Comparison of ENCODE assay signal across 8 cellular contexts in the genomic region with DNA sequence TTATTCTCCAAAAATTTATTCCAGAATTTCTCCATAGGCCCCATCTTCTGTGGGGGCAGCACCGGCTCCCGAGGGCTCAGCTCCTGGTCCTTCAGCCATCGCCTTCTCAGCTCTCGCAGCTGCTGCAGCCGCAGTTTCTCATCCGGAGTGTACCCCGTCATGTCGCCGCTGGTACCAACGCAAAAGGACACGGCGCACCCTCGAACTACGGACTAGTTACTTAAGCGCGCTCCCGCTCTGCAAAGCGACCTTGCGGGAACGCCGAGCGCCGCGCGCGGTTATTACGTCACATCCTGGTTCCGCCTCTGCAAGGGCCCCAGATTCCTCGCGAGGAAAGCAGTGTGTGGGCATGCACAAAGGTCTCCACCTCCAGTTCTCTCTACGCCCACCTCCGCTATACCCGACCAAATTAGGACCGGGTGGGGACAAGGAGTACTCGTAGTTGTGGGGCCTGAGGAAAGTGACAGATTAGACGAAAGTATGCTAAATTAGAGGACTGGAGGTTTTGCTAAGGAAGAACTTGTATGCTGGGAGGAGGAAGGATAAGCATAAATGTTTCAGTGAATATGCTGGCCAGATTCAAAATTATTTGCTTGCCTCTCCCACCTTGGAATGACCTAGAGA. TPM values are rescaled to one million over a fixed set of nuclear protein-coding genes. Genes with fewer than 3 reads are reported as not detected.
DNase-seq lines count a peak whose midpoint lies in the region; ATAC-seq and TF ChIP-seq lines count a peak whose summit lies in the region.

TSS of gene NDUFB6 (minus strand) at position 260 of the 624 bp plus-strand sequence. CDS start at position 161, 99 bp downstream.

- no peaks in the 10 kb centered on the region for H3K27me3 ChIP-seq in CD8-positive, alpha-beta T cell (ENCODE audit: insufficient read depth, low read length)

- CTCF ChIA-PET in CD8-positive, alpha-beta T cell (lab: Charles Lee): interaction anchor here (1.1 to 4.0 kb wide), 14 partner anchors 9 to 369 kb away, joined by 3 to 87 read pairs (median 7); partner anchors contain the start of genes ACO1 and SMIM27

- peak within 1 kb of the TSS; percentile 97 for H3K27ac Mint-ChIP-seq in CD8-positive, alpha-beta T cell

- H3K4me1 Mint-ChIP-seq in CD8-positive, alpha-beta T cell (ENCODE audit: low read depth): peaks cover 32% of the 10 kb centered on the region

- peak within 1 kb of the TSS; percentile 99 for H3K4me3 Mint-ChIP-seq in CD8-positive, alpha-beta T cell

- H3K36me3 ChIP-seq in CD8-positive, alpha-beta T cell (ENCODE audit: insufficient read depth, low read length): no peaks in the 10 kb centered on the region

- ATAC-seq in CD8-positive, alpha-beta T cell: peak; percentile 79
- ATAC-seq in GM19468 (IDR thresholded peaks at IDR 0.05; ENCODE audit: extremely low read depth, unreplicated experiment): peak; percentile 92

- TF ChIP-seq CTCF in CD8-positive, alpha-beta T cell (IDR thresholded peaks at IDR 0.05): no peak

- peaks cover 13% of the 10 kb centered on the region for H3K4me1 ChIP-seq in CD8-positive, alpha-beta T cell (ENCODE audit: insufficient read depth, low read length)

- H3K36me3 Mint-ChIP-seq in CD8-positive, alpha-beta T cell: peaks cover 22% of the 10 kb centered on the region

- peak within 1 kb of the TSS; percentile 83 for H3K27ac ChIP-seq in CD8-positive, alpha-beta T cell (ENCODE audit: low read depth, low read length)

- peak within 1 kb of the TSS; percentile 89 for H3K4me3 ChIP-seq in CD8-positive, alpha-beta T cell (ENCODE audit: low read depth, low read length)

- H3K9me3 ChIP-seq in CD8-positive, alpha-beta T cell (ENCODE audit: low read length): no peaks in the 10 kb centered on the region

- POLR2A ChIA-PET in CD8-positive, alpha-beta T cell (lab: Charles Lee): interaction anchor here (0.9 to 2.3 kb wide), 5 partner anchors 22 to 452 kb away, joined by 3 to 42 read pairs (median 18); partner anchors contain the start of genes ACO1, DNAJA1, RIGI and SMIM27

- H3K9me3 Mint-ChIP-seq in CD8-positive, alpha-beta T cell: no peaks in the 10 kb centered on the region

- intact Hi-C loops in CD8-positive, alpha-beta T cell (cut with DNase I, micrococcal nuclease): loop anchor here (1.0 to 10.0 kb wide), 11 partner anchors 21 to 1474 kb away; partner anchors contain the start of genes APTX (in 2 of the 2), RIGI (in 2 of the 2), ACO1 (in 1 of the 2) and BAG1 (in 1 of the 2)

- DNase-seq in CD8-positive, alpha-beta T cell: peak; percentile 91 to 98 (median 97)
- DNase-seq in HS-5 (ENCODE audit: low read depth) (peak; percentile 78), medulla oblongata (ENCODE audit: extremely low spot score) (peak; percentile 94)
- peak; percentile 89 for DNase-seq in NK-92 treated with Interleukin-12 subunit alpha and Interleukin-12 subunit beta, amount 100 ng/mL, for 24 hours (lab: John Stamatoyannopoulos, UW)
- DNase-seq in activated CD8-positive, alpha-beta memory T cell treated with anti-CD3 and anti-CD28 coated beads for 24 hours: peak; percentile 97
- peak; percentile 90 for DNase-seq in effector CD8-positive, alpha-beta T cell (lab: John Stamatoyannopoulos, UW)
- peak; percentile 94 for DNase-seq in stimulated activated CD8-positive, alpha-beta memory T cell treated with anti-CD3 and anti-CD28 coated beads, Interleukin-12 subunit alpha, Interleukin-12 subunit beta, amount 100 ng/mL, for 1 hour (ENCODE audit: low read depth)

- H3K27me3 Mint-ChIP-seq in CD8-positive, alpha-beta T cell (ENCODE audit: low read depth): peaks cover 2% of the 10 kb centered on the region

RNA-seq across cellular contexts. Expression of gene NDUFB6, which starts in this region (rescaled TPM):
- 10 to 100 TPM; 12.1 to 15.2 TPM for total RNA-seq in CD8-positive, alpha-beta T cell

Comparison
In these comparisons a context has a peak if more than half of its experiments do, and no peak if none do; other contexts are left out.
1. Peak in every context shown above with its lines: DNase-seq, ATAC-seq, H3K4me3 ChIP-seq and H3K27ac ChIP-seq.